32 cellular contexts compared by ENCODE assay signal in genomic region chr14:19941668-19942067, GRCh38. TPM values are rescaled to one million over a fixed set of nuclear protein-coding genes. Genes with fewer than 3 reads are reported as not detected.
"Had no signal": no experiment of that assay in that cellular context is flagged by ENCODE, and none has a peak within 500 bp of the region (broad histone marks: within the 10 kb centered on the region; RNA-seq: fewer than 3 reads in every experiment).

No MANE protein-coding gene starts in this region.

- H3K27ac ChIP-seq: colonic mucosa, epithelial cell of prostate, esophagus squamous epithelium, gastrocnemius medialis, heart right ventricle, left lung had no signal

- H3K27me3 ChIP-seq: colonic mucosa, esophagus squamous epithelium, gastrocnemius medialis, heart right ventricle, left lung had no signal

- H3K4me3 ChIP-seq: colonic mucosa, esophagus squamous epithelium, gastrocnemius medialis, heart right ventricle, left lung, lung, mucosa of descending colon had no signal

- H3K36me3 ChIP-seq: colonic mucosa, esophagus squamous epithelium, gastrocnemius medialis, heart right ventricle, left lung had no signal

- H3K27me3 Mint-ChIP-seq: dendritic cell treated with granulocyte-macrophage colony-stimulating factor and Interleukin-4, amounts not matched to agents 40 ng/mL and 50 ng/mL, for 4 days; effector memory CD8-positive, alpha-beta T cell; memory B cell had no signal

- ATAC-seq: effector memory CD8-positive, alpha-beta T cell; esophagus mucosa; gastrocnemius medialis; heart right ventricle; left cardiac atrium; left lung; left ventricle myocardium superior; mucosa of descending colon had no signal

- H3K4me3 Mint-ChIP-seq: dendritic cell treated with granulocyte-macrophage colony-stimulating factor and Interleukin-4, amounts not matched to agents 40 ng/mL and 50 ng/mL, for 4 days; effector memory CD8-positive, alpha-beta T cell; endodermal cell; memory B cell; mesothelial cell of epicardium had no signal

- DNase-seq: colonic mucosa; cortex of kidney; effector CD8-positive, alpha-beta T cell; effector memory CD8-positive, alpha-beta T cell; endodermal cell; erythroblast; esophagus squamous epithelium; foreskin fibroblast; foreskin melanocyte; gastrocnemius medialis; glutamatergic neuron; head of caudate nucleus; heart right ventricle; hippocampal formation; left cardiac atrium; left lung; left ventricle myocardium superior; mammary epithelial cell; mucosa of descending colon had no signal

- H3K36me3 Mint-ChIP-seq: memory B cell had no signal

- H3K9me3 Mint-ChIP-seq: memory B cell had no signal

- H3K9me3 ChIP-seq: colonic mucosa, gastrocnemius medialis, left lung had no signal

- H3K4me1 Mint-ChIP-seq: endodermal cell, memory B cell, mesothelial cell of epicardium had no signal

- H3K4me1 ChIP-seq: colonic mucosa, esophagus squamous epithelium, gastrocnemius medialis, heart right ventricle, left lung had no signal

- H3K27ac Mint-ChIP-seq: dendritic cell treated with granulocyte-macrophage colony-stimulating factor and Interleukin-4, amounts not matched to agents 40 ng/mL and 50 ng/mL, for 4 days; effector memory CD8-positive, alpha-beta T cell; endodermal cell; memory B cell; mesothelial cell of epicardium had no signal

RNA-seq across cellular contexts. Expression of gene OR4K1, which starts 11.0 kb away (rescaled TPM):
- total RNA-seq: cerebellum, colonic mucosa, dermis microvascular lymphatic vessel endothelial cell, endodermal cell, esophagus mucosa, esophagus squamous epithelium, gastrocnemius medialis, glomerular endothelial cell, heart right ventricle, kidney epithelial cell, left cardiac atrium, left lung, left ventricle myocardium superior, lower leg skin, lung, mammary epithelial cell, mesenteric fat pad, mesothelial cell of epicardium, mucosa of descending colon, myocyte had no signal

RNA-seq across cellular contexts. Expression of gene OR4K5, which starts 21.3 kb away (rescaled TPM):
- total RNA-seq: cerebellum, colonic mucosa, dermis microvascular lymphatic vessel endothelial cell, endodermal cell, esophagus mucosa, esophagus squamous epithelium, gastrocnemius medialis, glomerular endothelial cell, heart right ventricle, kidney epithelial cell, left cardiac atrium, left lung, left ventricle myocardium superior, lower leg skin, lung, mammary epithelial cell, mesenteric fat pad, mesothelial cell of epicardium, mucosa of descending colon, myocyte had no signal

RNA-seq across cellular contexts. Expression of gene OR4K15, which starts 33.7 kb away (rescaled TPM):
- total RNA-seq: cerebellum, colonic mucosa, dermis microvascular lymphatic vessel endothelial cell, endodermal cell, esophagus mucosa, esophagus squamous epithelium, gastrocnemius medialis, glomerular endothelial cell, heart right ventricle, kidney epithelial cell, left cardiac atrium, left lung, left ventricle myocardium superior, lower leg skin, lung, mammary epithelial cell, mesenteric fat pad, mesothelial cell of epicardium, mucosa of descending colon, myocyte had no signal
